10 cellular contexts compared by ENCODE assay signal in the genomic region with DNA sequence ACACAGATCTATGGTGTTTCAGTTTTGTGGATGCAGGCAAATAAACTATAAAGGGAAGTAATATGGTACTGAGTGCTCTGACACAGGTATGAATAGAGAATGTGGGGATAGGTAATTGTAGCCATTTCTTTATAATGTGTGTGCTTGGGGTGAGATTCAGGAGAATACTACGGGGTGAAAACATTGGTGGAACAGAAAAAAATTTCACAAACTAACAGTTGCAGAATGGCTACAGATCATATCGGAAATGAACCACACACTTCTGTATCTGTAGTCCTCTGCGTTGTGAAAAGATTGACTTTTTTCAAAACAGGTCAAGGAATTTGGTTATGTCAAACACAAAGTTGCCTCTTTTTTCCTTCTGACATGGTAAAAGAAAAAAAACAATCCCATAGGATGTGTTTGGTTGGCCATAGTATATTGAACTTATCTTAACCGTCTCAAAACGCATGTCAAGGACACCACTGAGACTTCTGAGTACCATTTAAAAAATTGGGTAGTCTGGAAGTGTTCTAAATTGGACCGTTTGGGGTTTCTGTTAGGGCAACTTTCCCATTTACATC. TPM values are rescaled to one million over a fixed set of nuclear protein-coding genes. Genes with fewer than 3 reads are reported as not detected.
DNase-seq lines count a peak whose midpoint lies in the region; ATAC-seq, FAIRE-seq and TF ChIP-seq lines count a peak whose summit lies in the region.
"Had no signal": no experiment of that assay in that cellular context is flagged by ENCODE, and none has a peak within 500 bp of the region (broad histone marks: within the 10 kb centered on the region; RNA-seq: fewer than 3 reads in every experiment).

No MANE protein-coding gene starts in this region.

- H3K27me3 Mint-ChIP-seq in GM23338 (ENCODE audit: insufficient read depth, low read depth, poor library complexity): peaks cover 6% of the 10 kb centered on the region
- no peaks in the 10 kb centered on the region for H3K27me3 Mint-ChIP-seq in naive B cell

- H3F3A ChIP-seq in GM23338 (replicated peaks; ENCODE audit: low read depth): no peaks in the 10 kb centered on the region

- H3K4me3 Mint-ChIP-seq in GM23338 (peak overlapping the region; percentile 93), naive B cell (peak overlapping the region; percentile 87 to 99 (median 97))

- ATAC-seq in A549 (no peak), GM23338 (no peak), naive B cell (ENCODE audit: low read depth in 2 of 2) (no peak)

- H3K9ac ChIP-seq in adipocyte (ENCODE audit: low read length): peak overlapping the region; percentile 98

- peaks cover 17% of the 10 kb centered on the region for H3K4me1 Mint-ChIP-seq in GM23338
- H3K4me1 Mint-ChIP-seq in naive B cell: peaks cover 12 to 40% (median 36%) of the 10 kb centered on the region in 3 donors

- H3K9me3 ChIP-seq in A549 (no peaks in the 10 kb centered on the region), adipocyte (ENCODE audit: control insufficient read depth, low read length) (no peaks in the 10 kb centered on the region)
- H3K9me3 ChIP-seq: spleen had no signal

- TF ChIP-seq POLR2A in A549 (IDR thresholded peaks at IDR 0.05; ENCODE audit: low read length): no peak

- H4K20me1 ChIP-seq in GM23338 (replicated peaks; ENCODE audit: insufficient read depth): peaks cover 9% of the 10 kb centered on the region

- H3K4me2 ChIP-seq in A549: peak overlapping the region; percentile 92
- H3K4me2 ChIP-seq in GM23338: peak overlapping the region; percentile 89

- TF ChIP-seq CTCF in A549 (IDR thresholded peaks at IDR 0.05): no peak
- TF ChIP-seq CTCF in GM23338 (conservative IDR thresholded peaks at IDR 0.05; ENCODE audit: low read depth in 2 of 2): no peak

- POLR2A ChIA-PET in A549 (lab: Yijun Ruan, JAX): interaction anchor here (1.6 to 4.6 kb wide), 3 partner anchors 9 to 21 kb away, joined by 4 to 38 read pairs (median 7); a partner anchor contains a TSS

- peaks cover 34% of the 10 kb centered on the region for H3K79me2 ChIP-seq in GM23338 (replicated peaks; ENCODE audit: insufficient read depth)

- no peak for TF ChIP-seq EP300 in A549 (IDR thresholded peaks at IDR 0.05)

- H3K9me2 ChIP-seq in GM23338 (ENCODE audit: insufficient read depth): no peaks in the 10 kb centered on the region

- H2AFZ ChIP-seq in GM23338: peak overlapping the region; percentile 75

- peaks cover 28% of the 10 kb centered on the region for H3K4me1 ChIP-seq in A549
- peaks cover 14% of the 10 kb centered on the region for H3K4me1 ChIP-seq in GM23338 (ENCODE audit: insufficient read depth)
- H3K4me1 ChIP-seq in adipocyte (ENCODE audit: control insufficient read depth, insufficient read depth, low read length): peaks cover 32% of the 10 kb centered on the region

- peaks cover 6% of the 10 kb centered on the region; the same call in 2 of the 3 replicates for H3K36me3 Mint-ChIP-seq in GM23338 (ENCODE audit: low read depth)
- H3K36me3 Mint-ChIP-seq in naive B cell: peaks cover 0 to 2% of the 10 kb centered on the region in 2 donors

- FAIRE-seq in A549 (lab: Jason Lieb, UNC): no peak

- TF ChIP-seq RAD21 in A549 (conservative IDR thresholded peaks at IDR 0.05 in 1 of 2, IDR thresholded peaks at IDR 0.05 in 1 of 2): no peak

- peaks cover 5% of the 10 kb centered on the region; the same call in 1 of the 2 replicates for H3K36me3 ChIP-seq in GM23338 (ENCODE audit: insufficient read depth)
- H3K36me3 ChIP-seq in adipocyte (ENCODE audit: control insufficient read depth, insufficient read depth, low read length, severe bottlenecking): peaks cover 8% of the 10 kb centered on the region

- CTCF ChIA-PET in A549 (lab: Yijun Ruan, JAX): interaction anchor here (0.7 to 3.2 kb wide), 5 partner anchors 10 to 130 kb away, joined by 3 to 66 read pairs (median 14); a partner anchor contains a TSS

- DNase-seq in A549 (ENCODE audit: low read depth in 1 of 2, low spot score in 1 of 2) (no peak), GM23338 (ENCODE audit: low spot score) (no peak), adipocyte (ENCODE audit: low read depth) (no peak), naive B cell (peak; percentile 4), KG1 (lab: John Stamatoyannopoulos, UW) (no peak), HT-29 (ENCODE audit: low spot score) (no peak), RKO (ENCODE audit: low spot score) (no peak), mesenteric fat pad (ENCODE audit: low spot score) (no peak)
- DNase-seq: NCI-H82, spleen had no signal

- H3K27ac Mint-ChIP-seq in GM23338 (peak overlapping the region; percentile 61; the same call in 1 of the 2 replicates), naive B cell (peak overlapping the region; percentile 7 to 99 (median 96))

- 87% methylated on average over 6 of the region's 6 CpGs for WGBS in A549 (ENCODE audit: missing lambda C conversion rate)

- H3K27ac ChIP-seq in A549 (peak overlapping the region; percentile 95 to 96; a peak in 4 of 6 replicates), GM23338 (ENCODE audit: low read depth) (no peak overlapping the region)

- H3K4me3 ChIP-seq in A549 (peak overlapping the region; percentile 71; the same call in 2 of the 3 replicates), GM23338 (peak overlapping the region; percentile 87), adipocyte (ENCODE audit: low read length) (peak overlapping the region; percentile 100)

- H3K9me3 Mint-ChIP-seq in GM23338: no peaks in the 10 kb centered on the region
- no peaks in the 10 kb centered on the region for H3K9me3 Mint-ChIP-seq in naive B cell

- peaks cover 6% of the 10 kb centered on the region; the same call in 1 of the 2 replicates for H3K27me3 ChIP-seq in GM23338 (ENCODE audit: insufficient read depth)
- no peaks in the 10 kb centered on the region for H3K27me3 ChIP-seq in adipocyte (replicated peaks; ENCODE audit: control insufficient read depth, insufficient read depth, low read length)
- H3K27me3 ChIP-seq: spleen had no signal

TF ChIP-seq in A549, 52 proteins besides CTCF, POLR2A, EP300 and RAD21:
- TF ChIP-seq, protein P1, sequence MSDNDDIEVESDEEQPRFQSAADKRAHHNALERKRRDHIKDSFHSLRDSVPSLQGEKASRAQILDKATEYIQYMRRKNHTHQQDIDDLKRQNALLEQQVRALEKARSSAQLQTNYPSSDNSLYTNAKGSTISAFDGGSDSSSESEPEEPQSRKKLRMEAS (IDR thresholded peaks at IDR 0.05): no peak
- TF ChIP-seq NR3C1 (IDR thresholded peaks at IDR 0.05) (no peak), ESRRA (IDR thresholded peaks at IDR 0.05; ENCODE audit: borderline replicate concordance, low read length) (no peak), CEBPB (IDR thresholded peaks at IDR 0.05) (no peak)

TF ChIP-seq in GM23338, 12 proteins besides CTCF, POLR2A, EP300 and RAD21 (continues in another document):
- TF ChIP-seq STAT1 (IDR thresholded peaks at IDR 0.05; ENCODE audit: unreplicated experiment) (no peak), ZNF114 (CRISPR knock-in tag; IDR thresholded peaks at IDR 0.05) (no peak), JUNB (IDR thresholded peaks at IDR 0.05; ENCODE audit: unreplicated experiment) (no peak), CREB1 (CRISPR knock-in tag; IDR thresholded peaks at IDR 0.05; ENCODE audit: low read depth) (no peak), EZH2phosphoT487 (IDR thresholded peaks at IDR 0.05; ENCODE audit: unreplicated experiment) (no peak), ZNF331 (CRISPR knock-in tag; IDR thresholded peaks at IDR 0.05; ENCODE audit: low read depth) (no peak), POLR2AphosphoS5 (IDR thresholded peaks at IDR 0.05; ENCODE audit: low read depth) (no peak), EZH2 (IDR thresholded peaks at IDR 0.05; ENCODE audit: low read depth, unreplicated experiment) (no peak)

RNA-seq across cellular contexts. Expression of a gene that starts 1.1 kb away (rescaled TPM):
- 53.6 and 77.9 TPM in 2 replicates for polyA plus RNA-seq in A549 (2011; rRNA removed)
- 13.7 and 15.4 TPM in 2 replicates for polyA plus RNA-seq in A549 (2012; cell fraction: cytosol; rRNA removed)
- polyA plus RNA-seq in A549 (2012; cell fraction: nucleus; rRNA removed): 3.8 and 5.3 TPM in 2 replicates
- polyA plus RNA-seq in A549 (2017; fragmentation: RNase III; extraction: RNeasy Plus Mini Kit Qiagen cat#74134 plus additional on column Dnase treatment): 37.0 to 43.1 TPM (median 42.2 TPM) in 3 replicates
- 25.0 and 29.7 TPM in 2 replicates for polyA minus RNA-seq in A549 (2011; rRNA and poly(A)+ RNA removed)
- total RNA-seq in GM23338 (2014; rRNA removed; shearing (Covaris generic)): 36.9 and 40.4 TPM in 2 replicates
- 62.5 and 63.2 TPM in 2 replicates for polyA plus RNA-seq in GM23338 (2016; fragmentation: Nextera tagmentation; extraction: Ambion mirVana)
- 10 to 100 TPM; 49.0 to 78.3 (median 62.7) TPM for polyA plus RNA-seq in naive B cell (ENCODE audit: low read depth in 6 of 6)
- 9.7 TPM in 2 replicates for total RNA-seq in HT-29 (2014; rRNA removed; shearing (Covaris generic))
- total RNA-seq in mesenteric fat pad: 61.4 TPM

RNA-seq across cellular contexts. Expression of a gene that starts 15.5 kb away (rescaled TPM):
- polyA plus RNA-seq in A549 (2011; rRNA removed) (33.5 and 64.8 TPM in 2 replicates), A549 (2017; fragmentation: RNase III; extraction: RNeasy Plus Mini Kit Qiagen cat#74134 plus additional on column Dnase treatment) (48.8 to 52.4 TPM (median 49.8 TPM) in 3 replicates), GM23338 (2016; fragmentation: Nextera tagmentation; extraction: Ambion mirVana) (28.3 and 37.8 TPM in 2 replicates), naive B cell (ENCODE audit: low read depth in 6 of 6) (10 to 100 TPM in 2 of 6 donors, 1 to 10 TPM in 4; 5.7 to 13.3 (median 7.5) TPM)
- 14.0 and 16.0 TPM in 2 replicates for polyA plus RNA-seq in A549 (2012; cell fraction: cytosol; rRNA removed)
- 5.8 and 8.7 TPM in 2 replicates for polyA plus RNA-seq in A549 (2012; cell fraction: nucleus; rRNA removed)
- 2.4 and 2.8 TPM in 2 replicates for polyA minus RNA-seq in A549 (2011; rRNA and poly(A)+ RNA removed)
- total RNA-seq in GM23338 (2014; rRNA removed; shearing (Covaris generic)): 7.2 and 7.7 TPM in 2 replicates
- total RNA-seq in HT-29 (2014; rRNA removed; shearing (Covaris generic)): 9.2 and 16.6 TPM in 2 replicates
- total RNA-seq in mesenteric fat pad: 33.3 TPM
